In genomic region chr16:72027669-72028378, GRCh38 we compare ENCODE assay signal across 21 cellular contexts. TPM values are rescaled to one million over a fixed set of nuclear protein-coding genes. Genes with fewer than 3 reads are reported as not detected.
DNase-seq lines count a peak whose midpoint lies in the region; ATAC-seq, FAIRE-seq and TF ChIP-seq lines count a peak whose summit lies in the region.
"Had no signal": no experiment of that assay in that cellular context is flagged by ENCODE, and none has a peak within 500 bp of the region (broad histone marks: within the 10 kb centered on the region; RNA-seq: fewer than 3 reads in every experiment).

No MANE protein-coding gene starts in this region.

- H3K4me3 ChIP-seq in coronary artery (no peak overlapping the region), HepG2 (replicated peaks in 1 of 3; ENCODE audit: insufficient read depth in 1 of 3, low read depth in 2 of 3, low read length in 3 of 3) (no peak overlapping the region), subcutaneous abdominal adipose tissue (ENCODE audit: low read depth in 1 of 5, low read length in 5 of 5) (no peak overlapping the region)
- H3K4me3 ChIP-seq: GM23248 had no signal

- no peak overlapping the region for H3K27ac Mint-ChIP-seq in T-helper 2 cell treated with Interferon-gamma antibody and Interleukin-4, amounts not matched to agents 5 μg/mL and 100 μg/mL, for 36 hours
- H3K27ac Mint-ChIP-seq: CD8-positive, alpha-beta T cell had no signal

- BruUV-seq in HepG2 (replicated peaks; lab: Mats Ljungman, UMichigan), result no TSS peak

- intact Hi-C loops in HepG2 (cut with micrococcal nuclease; ENCODE audit: unreplicated experiment), result no loop called here

- in situ Hi-C loops in HepG2 (cut with HindIII; ENCODE audit: extremely low pct_ligation_motif_present, low pct_unique_long_range_greater_than_20kb), result no loop called here

- H3K27me3 ChIP-seq in HepG2 (ENCODE audit: control insufficient read depth in 1 of 2, insufficient read depth in 2 of 2, low read length in 2 of 2) (no peaks in the 10 kb centered on the region), subcutaneous abdominal adipose tissue (ENCODE audit: control insufficient read depth in 5 of 5, insufficient read depth in 4 of 5, low read length in 5 of 5) (no peaks in the 10 kb centered on the region)

- H3K9me3 Mint-ChIP-seq in T-helper 2 cell treated with Interferon-gamma antibody and Interleukin-4, amounts not matched to agents 5 μg/mL and 100 μg/mL, for 36 hours, result no peaks in the 10 kb centered on the region
- H3K9me3 Mint-ChIP-seq: CD4-positive, CD25-positive, alpha-beta regulatory T cell; CD8-positive, alpha-beta T cell had no signal

- no peak overlapping the region for H2AFZ ChIP-seq in HepG2 (ENCODE audit: low read length)
- H2AFZ ChIP-seq: GM23248 had no signal

- H3K36me3 ChIP-seq in HepG2 (replicated peaks in 1 of 2; ENCODE audit: control insufficient read depth in 1 of 2, insufficient read depth in 2 of 2, low read length in 2 of 2), result peaks cover 7 to 9% of the 10 kb centered on the region in 2 experiments; a peak in 3 of 5 replicates
- peaks cover 0 to 44% (median 27%) of the 10 kb centered on the region in 5 donors for H3K36me3 ChIP-seq in subcutaneous abdominal adipose tissue (ENCODE audit: control insufficient read depth in 5 of 5, insufficient read depth in 5 of 5, low read length in 5 of 5)

- no peaks in the 10 kb centered on the region for H3K4me1 Mint-ChIP-seq in T-helper 2 cell treated with Interferon-gamma antibody and Interleukin-4, amounts not matched to agents 5 μg/mL and 100 μg/mL, for 36 hours (ENCODE audit: low read depth)

- TF ChIP-seq EP300 in HepG2 (IDR thresholded peaks at IDR 0.05; ENCODE audit: low read depth in 2 of 2, low read length in 2 of 2) (0 out of 4 replicates have a peak, but pooled peaks of 1 of the 2 experiments have one; percentile 34), HepG2 (CRISPR knock-in tag; IDR thresholded peaks at IDR 0.05; ENCODE audit: borderline replicate concordance) (no peak)

- no peak for TF ChIP-seq POLR2A in HepG2 (IDR thresholded peaks at IDR 0.05; ENCODE audit: insufficient read depth in 1 of 2, low read depth in 2 of 2, low read length in 2 of 2)

- no peak overlapping the region; the same call in 1 of the 2 replicates for H3K9ac ChIP-seq in HepG2 (ENCODE audit: insufficient read depth, low read depth, low read length)
- H3K9ac ChIP-seq in subcutaneous abdominal adipose tissue (ENCODE audit: low read length in 5 of 5), result no peak overlapping the region
- H3K9ac ChIP-seq: GM23248 had no signal

- FAIRE-seq in HepG2 (lab: Jason Lieb, UNC), result no peak
- FAIRE-seq: G401.6, GM12892, H1 had no signal

- no peaks in the 10 kb centered on the region for H3K27me3 Mint-ChIP-seq in T-helper 2 cell treated with Interferon-gamma antibody and Interleukin-4, amounts not matched to agents 5 μg/mL and 100 μg/mL, for 36 hours (ENCODE audit: low read depth)
- H3K27me3 Mint-ChIP-seq: CD4-positive, CD25-positive, alpha-beta regulatory T cell had no signal

- no peak for TF ChIP-seq CTCF in coronary artery (IDR thresholded peaks at IDR 0.05)
- no peak for TF ChIP-seq CTCF in HepG2 (CRISPR knock-in tag; IDR thresholded peaks at IDR 0.05)

- H3K9me3 ChIP-seq in HepG2 (ENCODE audit: low read length) (no peaks in the 10 kb centered on the region), subcutaneous abdominal adipose tissue (ENCODE audit: control insufficient read depth in 5 of 5, low read length in 5 of 5) (no peaks in the 10 kb centered on the region)
- H3K9me3 ChIP-seq: Caco-2 had no signal

- 50% methylated on average over 6 of the region's 6 CpGs for WGBS in HepG2 (ENCODE audit: low lambda C conversion rate)

- H3K27ac ChIP-seq in coronary artery (no peak overlapping the region), HepG2 (ENCODE audit: extremely low read length, insufficient read depth, low read length) (peak overlapping the region; percentile 40), subcutaneous abdominal adipose tissue (ENCODE audit: low read depth, low read length) (peak overlapping the region; percentile 58)
- H3K27ac ChIP-seq: C4-2B, GM23248 had no signal

- DNase-seq in coronary artery (ENCODE audit: low spot score) (peak; percentile 2), HepG2 (ENCODE audit: low spot score) (peak; percentile 72), NAMALWA (ENCODE audit: low spot score) (no peak)
- no peak for DNase-seq in T-helper 2 cell treated with Interferon-gamma antibody and Interleukin-4, amounts not matched to agents 5 μg/mL and 100 μg/mL, for 36 hours (ENCODE audit: low spot score)
- DNase-seq: Caco-2; CD4-positive, CD25-positive, alpha-beta regulatory T cell; CD8-positive, alpha-beta T cell; DMS153; DND-41; GM23248; H7; HCEC 1CT had no signal

- no peak overlapping the region for H3K4me3 Mint-ChIP-seq in T-helper 2 cell treated with Interferon-gamma antibody and Interleukin-4, amounts not matched to agents 5 μg/mL and 100 μg/mL, for 36 hours
- H3K4me3 Mint-ChIP-seq: CD4-positive, CD25-positive, alpha-beta regulatory T cell; CD8-positive, alpha-beta T cell had no signal

- POLR2A ChIA-PET in HepG2 (lab: Yijun Ruan, JAX), result interaction anchor here (1.0 to 2.2 kb wide), 3 partner anchors 26 to 35 kb away, joined by 5 to 6 read pairs (median 5); partner anchors contain the start of genes HP and HPR

- H3K4me1 ChIP-seq in HepG2 (ENCODE audit: insufficient read depth, low read length) (peaks cover 66% of the 10 kb centered on the region), subcutaneous abdominal adipose tissue (ENCODE audit: control insufficient read depth in 5 of 5, insufficient read depth in 5 of 5, low read length in 5 of 5) (peaks cover 5 to 12% (median 11%) of the 10 kb centered on the region in 5 donors)
- H3K4me1 ChIP-seq: Caco-2 had no signal

- no peaks in the 10 kb centered on the region for H3K79me2 ChIP-seq in HepG2 (ENCODE audit: insufficient read depth, low read length)

- no peaks in the 10 kb centered on the region for H4K20me1 ChIP-seq in HepG2 (ENCODE audit: insufficient read depth, low read length)

- peak overlapping the region; percentile 42 for H3K4me2 ChIP-seq in HepG2 (ENCODE audit: low read depth, low read length)

- peak; percentile 22 for ATAC-seq in HepG2
- ATAC-seq in GM19328 (IDR thresholded peaks at IDR 0.05; ENCODE audit: unreplicated experiment), result no peak
- ATAC-seq: CD8-positive, alpha-beta T cell had no signal

- no peak for TF ChIP-seq RAD21 in HepG2 (CRISPR knock-in tag; IDR thresholded peaks at IDR 0.05)

- CTCF ChIA-PET in HepG2 (lab: Yijun Ruan, JAX; ENCODE audit: low intra/inter-chr PET ratio, low total read pairs), result no interaction called here

- peaks cover 6% of the 10 kb centered on the region for H3K36me3 Mint-ChIP-seq in T-helper 2 cell treated with Interferon-gamma antibody and Interleukin-4, amounts not matched to agents 5 μg/mL and 100 μg/mL, for 36 hours (ENCODE audit: low read depth)

RNA-seq across cellular contexts. Expression of gene DHODH, which starts 19.3 kb away (rescaled TPM):
- total RNA-seq in HepG2 (2016; rRNA removed; fragmentation: Illumina TruSeq; extraction: Trizol), result 12.7 and 16.4 TPM in 2 replicates
- 2.8 and 3.5 TPM in 2 replicates for total RNA-seq in HepG2 (2016; cell fraction: cytosol; rRNA removed; fragmentation: Illumina TruSeq; extraction: Trizol; ENCODE audit: low read depth)
- 7.2 and 17.7 TPM in 2 replicates for total RNA-seq in HepG2 (2016; cell fraction: insoluble cytoplasmic fraction; rRNA removed; fragmentation: Illumina TruSeq; extraction: Trizol)
- total RNA-seq in HepG2 (2016; cell fraction: membrane; rRNA removed; fragmentation: Illumina TruSeq; extraction: Trizol), result 6.4 and 6.5 TPM in 2 replicates
- 15.5 and 21.3 TPM in 2 replicates for total RNA-seq in HepG2 (2016; cell fraction: nucleus; rRNA removed; fragmentation: Illumina TruSeq; extraction: Trizol)
- 9.7 and 10.7 TPM in 2 replicates for polyA plus RNA-seq in HepG2 (2011; rRNA removed)
- polyA plus RNA-seq in HepG2 (2011; cell fraction: cytosol; rRNA removed), result 9.2 and 11.3 TPM in 2 replicates
- polyA plus RNA-seq in HepG2 (2011; cell fraction: nucleus; rRNA removed), result 9.2 and 9.3 TPM in 2 replicates
- 8.3 and 11.2 TPM in 2 replicates for polyA plus RNA-seq in HepG2 (2012)
- polyA plus RNA-seq in HepG2 (2016; cell fraction: cytosol; fragmentation: Illumina TruSeq; extraction: Trizol; ENCODE audit: low read depth), result 3.0 and 3.1 TPM in 2 replicates
- 8.7 and 9.3 TPM in 2 replicates for polyA plus RNA-seq in HepG2 (2016; cell fraction: insoluble cytoplasmic fraction; fragmentation: Illumina TruSeq; extraction: Trizol; ENCODE audit: low read depth)
- polyA plus RNA-seq in HepG2 (2016; cell fraction: membrane; fragmentation: Illumina TruSeq; extraction: Trizol; ENCODE audit: low read depth), result 3.3 and 4.6 TPM in 2 replicates
- 19.3 and 27.3 TPM in 2 replicates for polyA plus RNA-seq in HepG2 (2016; cell fraction: nucleus; fragmentation: Illumina TruSeq; extraction: Trizol; ENCODE audit: insufficient read depth, low read depth)
- polyA minus RNA-seq in HepG2 (2011; rRNA and poly(A)+ RNA removed; ENCODE audit: low replicate concordance), result 7.9 and 10.5 TPM in 2 replicates
- 4.6 and 5.8 TPM in 2 replicates for polyA minus RNA-seq in HepG2 (2011; cell fraction: cytosol; rRNA and poly(A)+ RNA removed)
- polyA minus RNA-seq in HepG2 (2011; cell fraction: nucleus; rRNA and poly(A)+ RNA removed), result 8.2 and 11.4 TPM in 2 replicates

RNA-seq across cellular contexts. Expression of gene HP, which starts 26.5 kb away (rescaled TPM):
- 204 and 387 TPM in 2 replicates for total RNA-seq in HepG2 (2016; rRNA removed; fragmentation: Illumina TruSeq; extraction: Trizol)
- total RNA-seq in HepG2 (2016; cell fraction: cytosol; rRNA removed; fragmentation: Illumina TruSeq; extraction: Trizol; ENCODE audit: low read depth), result 101 and 104 TPM in 2 replicates
- 212 and 406 TPM in 2 replicates for total RNA-seq in HepG2 (2016; cell fraction: insoluble cytoplasmic fraction; rRNA removed; fragmentation: Illumina TruSeq; extraction: Trizol)
- 87.2 and 95.2 TPM in 2 replicates for total RNA-seq in HepG2 (2016; cell fraction: membrane; rRNA removed; fragmentation: Illumina TruSeq; extraction: Trizol)
- total RNA-seq in HepG2 (2016; cell fraction: nucleus; rRNA removed; fragmentation: Illumina TruSeq; extraction: Trizol), result 285 and 296 TPM in 2 replicates
- polyA plus RNA-seq in HepG2 (2011; rRNA removed), result 524 and 697 TPM in 2 replicates
- polyA plus RNA-seq in HepG2 (2011; cell fraction: cytosol; rRNA removed), result 453 and 910 TPM in 2 replicates
- polyA plus RNA-seq in HepG2 (2011; cell fraction: nucleus; rRNA removed), result 156 and 249 TPM in 2 replicates
- 146 and 552 TPM in 2 replicates for polyA plus RNA-seq in HepG2 (2012)
- polyA plus RNA-seq in HepG2 (2016; cell fraction: cytosol; fragmentation: Illumina TruSeq; extraction: Trizol; ENCODE audit: low read depth), result 90.8 and 96.3 TPM in 2 replicates
- polyA plus RNA-seq in HepG2 (2016; cell fraction: insoluble cytoplasmic fraction; fragmentation: Illumina TruSeq; extraction: Trizol; ENCODE audit: low read depth), result 197 and 222 TPM in 2 replicates
- 71.5 and 78.8 TPM in 2 replicates for polyA plus RNA-seq in HepG2 (2016; cell fraction: membrane; fragmentation: Illumina TruSeq; extraction: Trizol; ENCODE audit: low read depth)
- 495 and 512 TPM in 2 replicates for polyA plus RNA-seq in HepG2 (2016; cell fraction: nucleus; fragmentation: Illumina TruSeq; extraction: Trizol; ENCODE audit: insufficient read depth, low read depth)
- polyA minus RNA-seq in HepG2 (2011; rRNA and poly(A)+ RNA removed; ENCODE audit: low replicate concordance), result 0.77 and 754 TPM in 2 replicates
- 250 and 368 TPM in 2 replicates for polyA minus RNA-seq in HepG2 (2011; cell fraction: cytosol; rRNA and poly(A)+ RNA removed)
- polyA minus RNA-seq in HepG2 (2011; cell fraction: nucleus; rRNA and poly(A)+ RNA removed), result 79.4 and 147 TPM in 2 replicates
- total RNA-seq: A172; A673; CD4-positive, CD25-positive, alpha-beta regulatory T cell; CD8-positive, alpha-beta T cell; GM23248; H1 had no signal
- polyA plus RNA-seq: BJ; CD4-positive, CD25-positive, alpha-beta regulatory T cell; GM23248; H1 had no signal

RNA-seq across cellular contexts. Expression of gene PKD1L3, which starts 27.6 kb away (rescaled TPM):
- 0.02 TPM in 1 of 2 replicates, not detected in the other for total RNA-seq in HepG2 (2016; rRNA removed; fragmentation: Illumina TruSeq; extraction: Trizol)
- total RNA-seq in HepG2 (2016; cell fraction: cytosol; rRNA removed; fragmentation: Illumina TruSeq; extraction: Trizol; ENCODE audit: low read depth), result not detected in 2 replicates
- total RNA-seq in HepG2 (2016; cell fraction: insoluble cytoplasmic fraction; rRNA removed; fragmentation: Illumina TruSeq; extraction: Trizol), result 0.02 TPM in 1 of 2 replicates, not detected in the other
- 0.03 TPM in 1 of 2 replicates, not detected in the other for total RNA-seq in HepG2 (2016; cell fraction: membrane; rRNA removed; fragmentation: Illumina TruSeq; extraction: Trizol)
- total RNA-seq in HepG2 (2016; cell fraction: nucleus; rRNA removed; fragmentation: Illumina TruSeq; extraction: Trizol), result 0.06 TPM in 1 of 2 replicates, not detected in the other
- 0.01 TPM in 1 of 2 replicates, not detected in the other for polyA plus RNA-seq in HepG2 (2011; rRNA removed)
- polyA plus RNA-seq in HepG2 (2011; cell fraction: cytosol; rRNA removed), result 0.01 TPM in 1 of 2 replicates, not detected in the other
- not detected in 2 replicates for polyA plus RNA-seq in HepG2 (2011; cell fraction: nucleus; rRNA removed)
- 0.03 TPM in 2 replicates for polyA plus RNA-seq in HepG2 (2012)
- not detected in 2 replicates for polyA plus RNA-seq in HepG2 (2016; cell fraction: cytosol; fragmentation: Illumina TruSeq; extraction: Trizol; ENCODE audit: low read depth)
- not detected in 2 replicates for polyA plus RNA-seq in HepG2 (2016; cell fraction: insoluble cytoplasmic fraction; fragmentation: Illumina TruSeq; extraction: Trizol; ENCODE audit: low read depth)
- polyA plus RNA-seq in HepG2 (2016; cell fraction: membrane; fragmentation: Illumina TruSeq; extraction: Trizol; ENCODE audit: low read depth), result not detected in 2 replicates
- polyA plus RNA-seq in HepG2 (2016; cell fraction: nucleus; fragmentation: Illumina TruSeq; extraction: Trizol; ENCODE audit: insufficient read depth, low read depth), result not detected in 2 replicates
- polyA minus RNA-seq in HepG2 (2011; rRNA and poly(A)+ RNA removed; ENCODE audit: low replicate concordance), result not detected in 2 replicates
- not detected in 2 replicates for polyA minus RNA-seq in HepG2 (2011; cell fraction: cytosol; rRNA and poly(A)+ RNA removed)
- polyA minus RNA-seq in HepG2 (2011; cell fraction: nucleus; rRNA and poly(A)+ RNA removed), result not detected in 2 replicates
- total RNA-seq: A172; A673; Caco-2; CD4-positive, CD25-positive, alpha-beta regulatory T cell; CD8-positive, alpha-beta T cell; GM23248; H1 had no signal
- polyA plus RNA-seq: BJ; CD4-positive, CD25-positive, alpha-beta regulatory T cell; GM23248 had no signal

RNA-seq across cellular contexts. Expression of gene HPR, which starts 35.2 kb away (rescaled TPM):
- total RNA-seq in HepG2 (2016; rRNA removed; fragmentation: Illumina TruSeq; extraction: Trizol), result 29.5 and 50.5 TPM in 2 replicates
- total RNA-seq in HepG2 (2016; cell fraction: cytosol; rRNA removed; fragmentation: Illumina TruSeq; extraction: Trizol; ENCODE audit: low read depth), result 12.5 and 12.9 TPM in 2 replicates
- 30.8 and 52.5 TPM in 2 replicates for total RNA-seq in HepG2 (2016; cell fraction: insoluble cytoplasmic fraction; rRNA removed; fragmentation: Illumina TruSeq; extraction: Trizol)
- total RNA-seq in HepG2 (2016; cell fraction: membrane; rRNA removed; fragmentation: Illumina TruSeq; extraction: Trizol), result 17.8 and 19.1 TPM in 2 replicates
- total RNA-seq in HepG2 (2016; cell fraction: nucleus; rRNA removed; fragmentation: Illumina TruSeq; extraction: Trizol), result 41.5 and 48.6 TPM in 2 replicates
- 107 and 123 TPM in 2 replicates for polyA plus RNA-seq in HepG2 (2011; rRNA removed)
- polyA plus RNA-seq in HepG2 (2011; cell fraction: cytosol; rRNA removed), result 94.0 and 130 TPM in 2 replicates
- 62.2 and 82.7 TPM in 2 replicates for polyA plus RNA-seq in HepG2 (2011; cell fraction: nucleus; rRNA removed)
- 33.5 and 49.7 TPM in 2 replicates for polyA plus RNA-seq in HepG2 (2012)
- 10.7 and 12.1 TPM in 2 replicates for polyA plus RNA-seq in HepG2 (2016; cell fraction: cytosol; fragmentation: Illumina TruSeq; extraction: Trizol; ENCODE audit: low read depth)
- polyA plus RNA-seq in HepG2 (2016; cell fraction: insoluble cytoplasmic fraction; fragmentation: Illumina TruSeq; extraction: Trizol; ENCODE audit: low read depth), result 25.0 and 25.5 TPM in 2 replicates
- polyA plus RNA-seq in HepG2 (2016; cell fraction: membrane; fragmentation: Illumina TruSeq; extraction: Trizol; ENCODE audit: low read depth), result 10.2 and 13.0 TPM in 2 replicates
- 77.3 and 85.6 TPM in 2 replicates for polyA plus RNA-seq in HepG2 (2016; cell fraction: nucleus; fragmentation: Illumina TruSeq; extraction: Trizol; ENCODE audit: insufficient read depth, low read depth)
- polyA minus RNA-seq in HepG2 (2011; rRNA and poly(A)+ RNA removed; ENCODE audit: low replicate concordance), result 45.3 TPM in 1 of 2 replicates, not detected in the other
- polyA minus RNA-seq in HepG2 (2011; cell fraction: cytosol; rRNA and poly(A)+ RNA removed), result 27.7 and 38.2 TPM in 2 replicates
- 22.4 and 28.3 TPM in 2 replicates for polyA minus RNA-seq in HepG2 (2011; cell fraction: nucleus; rRNA and poly(A)+ RNA removed)
- total RNA-seq: A172; A673; Caco-2; CD4-positive, CD25-positive, alpha-beta regulatory T cell; CD8-positive, alpha-beta T cell; GM23248; H1; H7 had no signal
- polyA plus RNA-seq: BJ, GM23248 had no signal

Comparison
In these comparisons a context has a peak if more than half of its experiments do, and no peak if none do; other contexts are left out.
1. DNase-seq: peak in coronary artery (single experiment) and HepG2 (single experiment); none in T-helper 2 cell treated with Interferon-gamma antibody and Interleukin-4, amounts not matched to agents 5 μg/mL and 100 μg/mL, for 36 hours (single experiment) and NAMALWA (single experiment).
2. H3K27ac ChIP-seq: peak in HepG2 (single experiment) and subcutaneous abdominal adipose tissue (single experiment); none in coronary artery (0 of 2).